8 cellular contexts compared by ENCODE assay signal in the genomic region with DNA sequence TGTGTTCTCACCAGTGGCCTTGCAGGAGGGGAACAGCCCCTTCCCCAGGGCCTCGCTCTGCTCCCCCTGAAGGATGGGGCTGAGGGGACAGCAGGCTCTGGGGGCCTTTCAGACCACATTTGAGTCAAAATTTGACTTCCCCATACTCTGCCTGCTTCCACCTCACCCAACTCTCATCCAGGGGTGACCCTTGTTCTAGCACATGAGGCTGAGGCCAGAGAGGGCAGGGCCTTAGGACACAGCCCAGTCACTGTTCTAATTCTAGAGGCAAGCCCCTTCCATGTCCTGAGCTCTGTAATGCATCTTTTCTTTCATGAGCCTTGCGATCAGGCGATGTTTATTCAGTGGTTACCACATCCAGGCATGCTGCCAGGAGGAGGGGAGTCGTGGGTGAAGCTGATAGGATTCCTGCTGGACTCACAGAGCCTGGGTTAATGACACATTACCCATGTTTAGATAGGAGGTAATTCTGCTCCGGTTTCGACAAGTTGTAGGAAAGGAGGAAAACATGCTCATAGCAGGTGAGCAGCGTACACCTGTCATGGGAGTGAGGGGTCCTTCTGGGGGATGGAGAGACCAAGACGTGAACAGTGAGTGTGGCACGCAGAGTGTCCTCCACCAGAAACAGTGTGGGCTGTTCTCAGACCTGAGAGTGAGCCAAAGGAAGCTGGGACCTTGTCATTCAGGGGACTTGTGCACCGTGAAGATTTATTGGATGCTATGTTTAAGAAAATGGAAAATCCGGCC. TPM values are rescaled to one million over a fixed set of nuclear protein-coding genes. Genes with fewer than 3 reads are reported as not detected.
DNase-seq lines count a peak whose midpoint lies in the region; ATAC-seq and TF ChIP-seq lines count a peak whose summit lies in the region.

No MANE protein-coding gene starts in this region.

- peaks cover 67% of the 10 kb centered on the region for H3K36me3 Mint-ChIP-seq in Calu3 (ENCODE audit: insufficient read depth, unreplicated experiment)

- H3K27me3 Mint-ChIP-seq in Calu3 (ENCODE audit: unreplicated experiment): no peaks in the 10 kb centered on the region

- ATAC-seq in HG03432 (IDR thresholded peaks at IDR 0.05; ENCODE audit: unreplicated experiment): no peak

- no peaks in the 10 kb centered on the region for H3K27me3 ChIP-seq in layer of hippocampus (ENCODE audit: control insufficient read depth, insufficient read depth, low read length)

- intact Hi-C loops in Calu3 (cut with micrococcal nuclease; ENCODE audit: unreplicated experiment): loop anchor here (1.0 kb wide), 2 partner anchors 9 to 21 kb away; no protein-coding TSS in a partner anchor

- peak overlapping the region; percentile 37 for H3K4me3 Mint-ChIP-seq in Calu3 (ENCODE audit: low read depth, unreplicated experiment)

- TF ChIP-seq CTCF in Calu3 (IDR thresholded peaks at IDR 0.05; ENCODE audit: unreplicated experiment): no peak

- BruUV-seq in Calu3 (replicated peaks; lab: Mats Ljungman, UMichigan): no TSS peak

- CTCF ChIA-PET in Calu3 (lab: Charles Lee): interaction anchor here (0.6 to 2.4 kb wide), 14 partner anchors 10 to 586 kb away, joined by 3 to 14 read pairs (median 4); partner anchors contain the start of genes LENG1, MBOAT7, RPS9 and TMC4

- H3K27ac ChIP-seq in layer of hippocampus (ENCODE audit: low read depth, low read length): peak overlapping the region; percentile 93

- peaks cover 51% of the 10 kb centered on the region for H3K4me1 Mint-ChIP-seq in Calu3 (ENCODE audit: low read depth, unreplicated experiment)

- no peaks in the 10 kb centered on the region for H3K9me3 Mint-ChIP-seq in Calu3 (ENCODE audit: low read depth, unreplicated experiment)

- DNase-seq in Calu3: peak; percentile 98
- DNase-seq in LoVo (ENCODE audit: low spot score): peak; percentile 88
- DNase-seq in RPMI8226: peak; percentile 84
- DNase-seq in cerebellar cortex (ENCODE audit: low spot score): peak; percentile 80
- peak; percentile 59 for DNase-seq in stimulated activated CD8-positive, alpha-beta memory T cell treated with anti-CD3 and anti-CD28 coated beads, Interleukin-4, amount 100 ng/mL, for 48 hours
- no peak for DNase-seq in stimulated activated CD4-positive, alpha-beta T cell treated with anti-CD3 and anti-CD28 coated beads, Interleukin-4, amount 100 ng/mL, for 4 hours

- peak overlapping the region; percentile 96 for H3K27ac Mint-ChIP-seq in Calu3 (ENCODE audit: unreplicated experiment)

RNA-seq across cellular contexts. Expression of gene RPS9, which starts 9.3 kb away (rescaled TPM):
- 825 and 841 TPM in 2 replicates for total RNA-seq in Calu3 (2022)

RNA-seq across cellular contexts. Expression of gene LILRB3, which starts 12.9 kb away (rescaled TPM):
- not detected in 2 replicates for total RNA-seq in Calu3 (2022)

RNA-seq across cellular contexts. Expression of gene TSEN34, which starts 18.8 kb away (rescaled TPM):
- 52.2 and 53.0 TPM in 2 replicates for total RNA-seq in Calu3 (2022)

RNA-seq across cellular contexts. Expression of gene MBOAT7, which starts 20.5 kb away (rescaled TPM):
- 287 and 323 TPM in 2 replicates for total RNA-seq in Calu3 (2022)

RNA-seq across cellular contexts. Expression of gene LILRA6, which starts 32.7 kb away (rescaled TPM):
- not detected in 2 replicates for total RNA-seq in Calu3 (2022)

Comparison
In these comparisons a context has a peak if more than half of its experiments do, and no peak if none do; other contexts are left out.
1. DNase-seq: peak in Calu3 (single experiment), LoVo (single experiment), RPMI8226 (single experiment), cerebellar cortex (single experiment) and stimulated activated CD8-positive, alpha-beta memory T cell treated with anti-CD3 and anti-CD28 coated beads, Interleukin-4, amount 100 ng/mL, for 48 hours (single experiment); none in stimulated activated CD4-positive, alpha-beta T cell treated with anti-CD3 and anti-CD28 coated beads, Interleukin-4, amount 100 ng/mL, for 4 hours (0 of 2).